In genomic region chr5:169474226-169474625, GRCh38 we compare ENCODE assay signal across 27 cellular contexts.
DNase-seq lines count a peak whose midpoint lies in the region; ATAC-seq, FAIRE-seq and TF ChIP-seq lines count a peak whose summit lies in the region.
"Had no signal": no experiment of that assay in that cellular context is flagged by ENCODE, and none has a peak within 500 bp of the region (broad histone marks: within the 10 kb centered on the region; RNA-seq: fewer than 3 reads in every experiment).

No MANE protein-coding gene starts in this region.

- H3K4me1 ChIP-seq in OCI-LY3 (ENCODE audit: low read length) (no peaks in the 10 kb centered on the region), astrocyte (ENCODE audit: insufficient read depth, low read length) (no peaks in the 10 kb centered on the region)
- H3K4me1 ChIP-seq: SJCRH30, tibial nerve had no signal

- no peaks in the 10 kb centered on the region for H3K4me1 Mint-ChIP-seq in astrocyte (ENCODE audit: low read depth, unreplicated experiment)
- no peaks in the 10 kb centered on the region for H3K4me1 Mint-ChIP-seq in stimulated activated naive CD8-positive, alpha-beta T cell treated with anti-CD3 and anti-CD28 coated beads, Interleukin-15, amount 100 ng/mL, for 72 hours
- H3K4me1 Mint-ChIP-seq: activated naive CD8-positive, alpha-beta T cell treated with anti-CD3 and anti-CD28 coated beads for 36 hours; CD8-positive, alpha-beta memory T cell; natural killer cell had no signal

- no peaks in the 10 kb centered on the region for H4K20me1 ChIP-seq in OCI-LY3 (ENCODE audit: insufficient read depth, low read length)
- H4K20me1 ChIP-seq in astrocyte (ENCODE audit: insufficient read depth, low read length): no peaks in the 10 kb centered on the region

- H3K9ac ChIP-seq in OCI-LY3 (ENCODE audit: low read length) (no peak overlapping the region), astrocyte (ENCODE audit: low read length) (no peak overlapping the region)

- H3K4me2 ChIP-seq in OCI-LY3 (ENCODE audit: low read length): no peak overlapping the region
- no peak overlapping the region for H3K4me2 ChIP-seq in astrocyte (ENCODE audit: low read length)

- ATAC-seq in GM21390 (IDR thresholded peaks at IDR 0.05; ENCODE audit: unreplicated experiment) (no peak), GM18907 (IDR thresholded peaks at IDR 0.05; ENCODE audit: unreplicated experiment) (no peak)
- ATAC-seq in stimulated activated naive CD8-positive, alpha-beta T cell treated with anti-CD3 and anti-CD28 coated beads, Interleukin-15, amount 100 ng/mL, for 72 hours: no peak
- ATAC-seq: activated T-cell treated with anti-CD3 and anti-CD28 coated beads, Interleukin-2, amount 50 U/mL, for 4 hours; effector memory CD8-positive, alpha-beta T cell; natural killer cell had no signal

- TF ChIP-seq CTCF in GM13977 (IDR thresholded peaks at IDR 0.05; ENCODE audit: extremely low read depth, insufficient read depth, missing control alignments) (peak; percentile 22), OCI-LY3 (IDR thresholded peaks at IDR 0.05; ENCODE audit: low read depth, low read length) (0 out of 2 replicates have a peak, but pooled peaks have one; percentile 8), astrocyte (IDR thresholded peaks at IDR 0.05; ENCODE audit: insufficient read depth, low read depth, low read length) (no peak)

- in situ Hi-C loops in GM13977 (cut with MboI; ENCODE audit: low pct_unique_long_range_greater_than_20kb, low sequenced_read_pairs, unreplicated experiment): no loop called here

- no peaks in the 10 kb centered on the region for H3K36me3 ChIP-seq in OCI-LY3 (replicated peaks; ENCODE audit: low read depth, low read length)
- H3K36me3 ChIP-seq in astrocyte (ENCODE audit: insufficient read depth, low read length): no peaks in the 10 kb centered on the region
- H3K36me3 ChIP-seq: SJCRH30, tibial nerve had no signal

- H3K27me3 Mint-ChIP-seq in astrocyte (ENCODE audit: low read depth, unreplicated experiment): peaks cover 17% of the 10 kb centered on the region
- H3K27me3 Mint-ChIP-seq in stimulated activated naive CD8-positive, alpha-beta T cell treated with anti-CD3 and anti-CD28 coated beads, Interleukin-15, amount 100 ng/mL, for 72 hours: peaks cover 18% of the 10 kb centered on the region

- no peak overlapping the region for H3K4me3 Mint-ChIP-seq in astrocyte (ENCODE audit: unreplicated experiment)
- H3K4me3 Mint-ChIP-seq in stimulated activated naive CD8-positive, alpha-beta T cell treated with anti-CD3 and anti-CD28 coated beads, Interleukin-15, amount 100 ng/mL, for 72 hours: no peak overlapping the region
- H3K4me3 Mint-ChIP-seq: activated naive CD8-positive, alpha-beta T cell treated with anti-CD3 and anti-CD28 coated beads for 36 hours; activated T-cell treated with anti-CD3 and anti-CD28 coated beads, Interleukin-2, amount 50 U/mL, for 4 hours; CD8-positive, alpha-beta memory T cell; effector memory CD8-positive, alpha-beta T cell; natural killer cell had no signal

- no peak for DNase-seq in GM13977 (ENCODE audit: low spot score)
- peak; percentile 20 for DNase-seq in astrocyte (ENCODE audit: low read depth)
- peak; percentile 9 for DNase-seq in kidney tubule cell (ENCODE audit: low spot score)
- no peak for DNase-seq in NCI-H748 (lab: John Stamatoyannopoulos, UW; ENCODE audit: unreplicated experiment)
- DNase-seq in stimulated activated naive CD8-positive, alpha-beta T cell treated with anti-CD3 and anti-CD28 coated beads, Interleukin-15, amount 100 ng/mL, for 72 hours: no peak
- DNase-seq: activated CD4-positive, alpha-beta T cell treated with anti-CD3 and anti-CD28 coated beads, Interleukin-2, amount 50 U/mL, for 1 hour; activated CD4-positive, CD25-positive, alpha-beta regulatory T cell; activated gamma-delta T cell; activated naive CD8-positive, alpha-beta T cell treated with anti-CD3 and anti-CD28 coated beads for 36 hours; activated T-cell treated with anti-CD3 and anti-CD28 coated beads, Interleukin-2, amount 50 U/mL, for 4 hours; aorta; CD8-positive, alpha-beta memory T cell; effector memory CD8-positive, alpha-beta T cell; KG1; natural killer cell; NCI-H1417; NCI-H2029 treated with DMSO at 0.1 percent for 48 hours; NCI-H524 treated with DMSO at 0.1 percent for 48 hours; SJCRH30; stimulated activated CD4-positive, alpha-beta T cell treated with anti-CD3 and anti-CD28 coated beads, Interleukin-15, amount 100 ng/mL, for 24 hours; stimulated activated CD4-positive, alpha-beta T cell treated with anti-CD3 and anti-CD28 coated beads, Interleukin-4, amount 100 ng/mL, for 4 hours had no signal

- H3K9me3 Mint-ChIP-seq in astrocyte (ENCODE audit: unreplicated experiment): peaks cover 3% of the 10 kb centered on the region
- peaks cover 0 to 14% of the 10 kb centered on the region in 2 donors for H3K9me3 Mint-ChIP-seq in stimulated activated naive CD8-positive, alpha-beta T cell treated with anti-CD3 and anti-CD28 coated beads, Interleukin-15, amount 100 ng/mL, for 72 hours
- H3K9me3 Mint-ChIP-seq: activated naive CD8-positive, alpha-beta T cell treated with anti-CD3 and anti-CD28 coated beads for 36 hours; natural killer cell had no signal

- H3K4me3 ChIP-seq in OCI-LY3 (ENCODE audit: low read length) (no peak overlapping the region), astrocyte (ENCODE audit: insufficient read depth, low read depth, low read length) (no peak overlapping the region)
- H3K4me3 ChIP-seq: SJCRH30, tibial nerve had no signal

- H3K27ac ChIP-seq in OCI-LY3 (ENCODE audit: low read length) (no peak overlapping the region), astrocyte (ENCODE audit: low read depth, low read length) (no peak overlapping the region)
- H3K27ac ChIP-seq: SJCRH30, tibial nerve had no signal

- FAIRE-seq in astrocyte (lab: Jason Lieb, UNC): no peak
- FAIRE-seq: GM12892, RCC 7860 had no signal

- H3K9me3 ChIP-seq in OCI-LY3 (ENCODE audit: insufficient read depth, low read length): no peaks in the 10 kb centered on the region
- no peaks in the 10 kb centered on the region for H3K9me3 ChIP-seq in astrocyte (ENCODE audit: insufficient read depth, low read depth, low read length)
- H3K9me3 ChIP-seq: SJCRH30 had no signal

- H3K79me2 ChIP-seq in OCI-LY3 (ENCODE audit: low read length): no peaks in the 10 kb centered on the region
- no peaks in the 10 kb centered on the region for H3K79me2 ChIP-seq in astrocyte (ENCODE audit: insufficient read depth, low read length)

- peaks cover 37% of the 10 kb centered on the region for H3K27me3 ChIP-seq in OCI-LY3 (ENCODE audit: low read depth, low read length)
- H3K27me3 ChIP-seq in astrocyte (ENCODE audit: insufficient read depth, low read length): no peaks in the 10 kb centered on the region
- H3K27me3 ChIP-seq: SJCRH30, tibial nerve had no signal

- no peak overlapping the region for H2AFZ ChIP-seq in OCI-LY3 (ENCODE audit: low read depth, low read length)
- H2AFZ ChIP-seq in astrocyte (ENCODE audit: low read depth, low read length): no peak overlapping the region

- H3K36me3 Mint-ChIP-seq in astrocyte (ENCODE audit: low read depth, unreplicated experiment): peaks cover 2% of the 10 kb centered on the region
- H3K36me3 Mint-ChIP-seq: activated naive CD8-positive, alpha-beta T cell treated with anti-CD3 and anti-CD28 coated beads for 36 hours; CD8-positive, alpha-beta memory T cell; natural killer cell had no signal

- H3K27ac Mint-ChIP-seq in astrocyte (ENCODE audit: unreplicated experiment): no peak overlapping the region
- no peak overlapping the region for H3K27ac Mint-ChIP-seq in stimulated activated naive CD8-positive, alpha-beta T cell treated with anti-CD3 and anti-CD28 coated beads, Interleukin-15, amount 100 ng/mL, for 72 hours
- H3K27ac Mint-ChIP-seq: activated naive CD8-positive, alpha-beta T cell treated with anti-CD3 and anti-CD28 coated beads for 36 hours; CD8-positive, alpha-beta memory T cell; effector memory CD8-positive, alpha-beta T cell; natural killer cell had no signal

Comparison
In these comparisons a context has a peak if more than half of its experiments do, and no peak if none do; other contexts are left out.
1. DNase-seq: peak in astrocyte (single experiment) and kidney tubule cell (single experiment); none in GM13977 (single experiment), NCI-H748 (single experiment) and stimulated activated naive CD8-positive, alpha-beta T cell treated with anti-CD3 and anti-CD28 coated beads, Interleukin-15, amount 100 ng/mL, for 72 hours (0 of 2).